12 cellular contexts compared by ENCODE assay signal in the genomic region with DNA sequence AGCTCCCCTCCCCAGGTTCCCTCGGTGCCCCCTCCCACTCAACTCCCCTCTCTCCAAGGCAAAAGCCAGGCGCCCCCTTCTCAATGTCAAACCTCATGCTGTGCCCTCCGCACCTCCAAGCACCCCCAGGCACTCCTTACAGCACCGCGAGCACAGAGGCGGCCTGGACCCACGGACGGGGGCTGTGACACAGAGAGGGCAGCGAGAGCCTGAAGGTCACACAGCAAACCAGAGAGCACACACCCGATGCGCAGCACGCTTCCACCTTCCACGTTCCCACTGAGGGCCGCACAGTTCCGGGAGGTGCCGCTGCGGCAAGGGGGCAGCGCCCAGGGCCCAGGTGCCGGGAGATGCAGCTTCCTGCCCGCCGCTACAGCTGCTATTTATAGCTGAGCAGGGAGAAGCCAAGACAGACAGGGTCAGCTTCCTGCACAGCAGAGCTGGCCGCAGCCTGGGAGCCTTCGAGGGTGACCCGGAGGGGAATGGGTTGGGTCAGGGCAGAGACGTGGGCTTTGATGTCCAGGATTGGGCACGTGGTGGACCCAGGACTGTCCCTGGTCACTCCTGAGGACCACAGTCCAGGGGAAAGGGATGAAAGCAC. TPM values are rescaled to one million over a fixed set of nuclear protein-coding genes. Genes with fewer than 3 reads are reported as not detected.
DNase-seq lines count a peak whose midpoint lies in the region; ATAC-seq, FAIRE-seq and TF ChIP-seq lines count a peak whose summit lies in the region.
"Had no signal": no experiment of that assay in that cellular context is flagged by ENCODE, and none has a peak within 500 bp of the region (broad histone marks: within the 10 kb centered on the region; RNA-seq: fewer than 3 reads in every experiment).

No MANE protein-coding gene starts in this region.

- TF ChIP-seq POLR2A in GM18951 (IDR thresholded peaks at IDR 0.05; ENCODE audit: extremely low read depth, insufficient read depth, insufficient read length): peak; percentile 2
- TF ChIP-seq POLR2A in GM12878 (IDR thresholded peaks at IDR 0.05; ENCODE audit: low read depth, low read length): no peak; the same call in 1 of the 2 replicates
- no peak for TF ChIP-seq POLR2A in vagina (IDR thresholded peaks at IDR 0.05)

- H3K79me2 ChIP-seq in GM12878 (ENCODE audit: control insufficient read depth, insufficient read depth, low read length): peaks cover 97% of the 10 kb centered on the region

- TF ChIP-seq EP300 in GM12878 (IDR thresholded peaks at IDR 0.05; ENCODE audit: borderline replicate concordance in 1 of 2, control insufficient read depth in 1 of 2, low read depth in 2 of 2, low read length in 2 of 2): no peak

- TF ChIP-seq CTCF in GM12878 (IDR thresholded peaks at IDR 0.05 in 2 of 3, conservative IDR thresholded peaks at IDR 0.05 in 1 of 3; ENCODE audit: control insufficient read depth in 2 of 3, extremely low read depth in 1 of 3, insufficient read depth in 1 of 3, low read depth in 3 of 3, low read length in 3 of 3) (no peak), vagina (IDR thresholded peaks at IDR 0.05) (no peak)

- H4K20me1 ChIP-seq in GM12878 (ENCODE audit: control insufficient read depth, insufficient read depth): peaks cover 2% of the 10 kb centered on the region

- no TSS peak for BruUV-seq in GM12878 (replicated peaks; lab: Mats Ljungman, UMichigan)

- peaks cover 0 to 8% of the 10 kb centered on the region in 2 experiments; a peak in 2 of 4 replicates for H3K36me3 ChIP-seq in GM12878 (ENCODE audit: control insufficient read depth in 2 of 2, insufficient read depth in 2 of 2, low read length in 1 of 2)
- H3K36me3 ChIP-seq in vagina: no peaks in the 10 kb centered on the region

- H3K4me2 ChIP-seq in GM12878 (ENCODE audit: control insufficient read depth, insufficient read depth): peak overlapping the region; percentile 38

- peaks cover 59% of the 10 kb centered on the region for H3K4me1 ChIP-seq in GM12878 (ENCODE audit: control insufficient read depth, insufficient read depth, low read length)
- peaks cover 83% of the 10 kb centered on the region for H3K4me1 ChIP-seq in vagina

- H3K27me3 ChIP-seq in GM12878 (replicated peaks in 1 of 2; ENCODE audit: control insufficient read depth in 2 of 2, insufficient read depth in 2 of 2, low read length in 1 of 2) (no peaks in the 10 kb centered on the region), vagina (no peaks in the 10 kb centered on the region)

- in situ Hi-C loops in GM18951 (cut with MboI; ENCODE audit: low sequenced_read_pairs, unreplicated experiment): loop anchor here (25.0 kb wide), 1 partner anchor 208 kb away; no protein-coding TSS in a partner anchor
- in situ Hi-C loops in GM12878 (cut with MboI): loop anchor here (5.0 kb wide), 1 partner anchor 213 kb away; no protein-coding TSS in a partner anchor

- CTCF ChIA-PET in GM12878 (lab: Yijun Ruan, JAX): interaction anchor here (1.0 kb wide), 1 partner anchor 9 kb away, joined by 3 read pairs; no protein-coding TSS in a partner anchor

- H2AFZ ChIP-seq in GM12878 (ENCODE audit: control insufficient read depth, low read depth, low read length): no peak overlapping the region

- DNase-seq in A172 (ENCODE audit: low spot score) (peak; percentile 40), GM12878 (ENCODE audit: low read depth, low spot score) (no peak), lung microvascular endothelial cell (ENCODE audit: low read depth in 2 of 2) (peak; percentile 25 to 69), SW480 (ENCODE audit: low spot score) (no peak), NCI-H226 (no peak), vagina (ENCODE audit: extremely low spot score in 2 of 2) (no peak)
- DNase-seq: activated B cell treated with CpG ODN at 0.5 μM for 24 hours, cerebellar nuclear complex, naive B cell, NCI-H69 had no signal

- ATAC-seq in GM12878: no peak
- no peak for ATAC-seq in HG02884 (IDR thresholded peaks at IDR 0.05; ENCODE audit: unreplicated experiment)

- SMC1A ChIA-PET in GM12878 (lab: Charles Lee; ENCODE audit: uncharacterized antibody, unreplicated experiment): interaction anchor here (2.3 to 6.3 kb wide), 2 partner anchors 9 kb away, joined by 6 to 48 read pairs; no protein-coding TSS in a partner anchor

- H3K27ac ChIP-seq in GM12878 (ENCODE audit: control insufficient read depth, insufficient read depth): peak overlapping the region; percentile 15; the same call in 1 of the 2 replicates
- H3K27ac ChIP-seq in vagina: no peak overlapping the region

- intact Hi-C loops in GM12878 (cut with micrococcal nuclease; ENCODE audit: unreplicated experiment) (no loop called here), vagina (cut with DNase I) (no loop called here)

- H3K4me3 ChIP-seq in GM12878 (no peak overlapping the region), vagina (no peak overlapping the region)

- no peak for TF ChIP-seq RAD21 in GM12878 (IDR thresholded peaks at IDR 0.05; ENCODE audit: insufficient read depth, low read depth, low read length)

- 81% methylated on average over 26 of the region's 26 CpGs for WGBS in GM12878 (ENCODE audit: insufficient coverage, insufficient replicate concordance, low lambda C conversion rate, missing lambda C conversion rate)

- FAIRE-seq in GM12878 (lab: Jason Lieb, UNC): no peak

- RAD21 ChIA-PET in GM12878 (lab: Charles Lee; ENCODE audit: unreplicated experiment): interaction anchor here (1.1 kb wide), 1 partner anchor 8 kb away, joined by 3 read pairs; no protein-coding TSS in a partner anchor

- no peaks in the 10 kb centered on the region for H3K9me3 ChIP-seq in GM12878 (replicated peaks; ENCODE audit: control insufficient read depth, insufficient read depth, low read length)
- H3K9me3 ChIP-seq in vagina: no peaks in the 10 kb centered on the region

- POLR2A ChIA-PET in GM12878 (lab: Charles Lee): interaction anchor here (1.1 kb wide), 1 partner anchor 10 kb away, joined by 4 read pairs; no protein-coding TSS in a partner anchor

- no peak overlapping the region for H3K9ac ChIP-seq in GM12878 (ENCODE audit: control insufficient read depth, insufficient read depth, low read length)

TF ChIP-seq in GM12878, 131 proteins besides CTCF, POLR2A, EP300 and RAD21 (continues in another document):
- TF ChIP-seq EED (IDR thresholded peaks at IDR 0.05; ENCODE audit: low read depth): no peak
- TF ChIP-seq REST (IDR thresholded peaks at IDR 0.05; ENCODE audit: low read depth, low read length): no peak

RNA-seq across cellular contexts. Expression of gene NCOR2, which starts 12.9 kb away (rescaled TPM):
- total RNA-seq in A172 (2014; rRNA removed; shearing (Covaris generic)): 32.9 and 33.3 TPM in 2 replicates
- total RNA-seq in GM12878 (2013; cell fraction: nucleolus; rRNA removed): 166 and 195 TPM in 2 replicates
- total RNA-seq in GM12878 (2014; rRNA removed): 12.8 and 18.6 TPM in 2 replicates
- 7.2 and 8.6 TPM in 2 replicates for total RNA-seq in GM12878 (2014; rRNA removed; fragmentation: Illumina TruSeq; extraction: Trizol)
- 164 and 179 TPM in 2 replicates for total RNA-seq in GM12878 (2021)
- 25.4 TPM for polyA plus RNA-seq in GM12878 (2011; ENCODE audit: low read depth)
- polyA plus RNA-seq in GM12878 (2011; rRNA removed): 2.6 and 4.2 TPM in 2 replicates
- polyA plus RNA-seq in GM12878 (2011; cell fraction: cytosol; rRNA removed): 6.2 and 8.2 TPM in 2 replicates
- polyA plus RNA-seq in GM12878 (2011; cell fraction: nucleus; rRNA removed): 44.5 and 72.5 TPM in 2 replicates
- polyA plus RNA-seq in GM12878 (2012): 79.0 and 103 TPM in 2 replicates
- polyA plus RNA-seq in GM12878 (2014; fragmentation: Illumina TruSeq; extraction: Trizol): 10.2 and 17.4 TPM in 2 replicates
- under 1 TPM; 0.43 to 0.60 TPM for polyA plus RNA-seq in GM12878 (2014; fragmentation: Nextera tagmentation; extraction: Ambion mirVana)
- 41.1 and 63.1 TPM in 2 replicates for polyA plus RNA-seq in GM12878 (2014; rRNA removed)
- polyA plus RNA-seq in GM12878 (2016; fragmentation: Nextera tagmentation; extraction: Ambion mirVana): 10 to 100 TPM; 12.7 to 17.1 TPM
- 33.4 and 33.8 TPM in 2 replicates for polyA minus RNA-seq in GM12878 (2011; rRNA and poly(A)+ RNA removed)
- polyA minus RNA-seq in GM12878 (2011; cell fraction: cytosol; rRNA and poly(A)+ RNA removed): 26.9 and 42.9 TPM in 2 replicates
- polyA minus RNA-seq in GM12878 (2011; cell fraction: nucleus; rRNA and poly(A)+ RNA removed): 23.1 and 47.3 TPM in 2 replicates
- 10.5 TPM in 2 replicates for total RNA-seq in lung microvascular endothelial cell
- 120 TPM for total RNA-seq in vagina

Comparison
In these comparisons a context has a peak if more than half of its experiments do, and no peak if none do; other contexts are left out.
1. DNase-seq: peak in A172 (single experiment) and lung microvascular endothelial cell (2 of 2); none in GM12878 (single experiment), SW480 (single experiment), NCI-H226 (single experiment) and vagina (0 of 2).